Comparison of ENCODE assay signal across 24 cellular contexts in the genomic region with DNA sequence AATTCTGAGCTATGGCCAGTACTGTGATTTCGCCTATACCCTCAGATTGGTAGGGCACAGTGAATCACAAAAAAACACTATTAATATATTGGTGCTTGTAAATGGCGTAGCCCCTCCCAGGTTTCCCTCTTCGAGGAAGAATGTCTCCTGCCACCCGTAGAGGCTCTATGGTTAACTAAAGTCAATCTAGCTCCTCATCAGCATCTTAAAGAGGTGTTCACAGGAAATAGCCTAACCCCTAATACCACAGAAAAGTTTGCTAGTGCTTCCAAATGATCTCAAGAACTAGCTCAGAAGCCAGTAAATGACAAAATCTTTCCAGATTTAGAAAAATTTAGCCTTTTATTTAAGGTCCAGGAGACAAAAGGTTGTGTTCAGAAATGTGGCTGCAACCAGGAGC. TPM values are rescaled to one million over a fixed set of nuclear protein-coding genes. Genes with fewer than 3 reads are reported as not detected.
"Had no signal": no experiment of that assay in that cellular context is flagged by ENCODE, and none has a peak within 500 bp of the region (broad histone marks: within the 10 kb centered on the region; RNA-seq: fewer than 3 reads in every experiment).

No MANE protein-coding gene starts in this region.

- H3K27me3 Mint-ChIP-seq: activated CD4-positive, alpha-beta T cell treated with anti-CD3 and anti-CD28 coated beads for 36 hours; activated T-cell treated with anti-CD3 and anti-CD28 coated beads, Interleukin-2, amount 50 U/mL, for 24 hours had no signal

- H3K27ac ChIP-seq: VCaP had no signal

- ATAC-seq: activated CD4-positive, alpha-beta T cell treated with anti-CD3 and anti-CD28 coated beads for 36 hours; activated CD8-positive, alpha-beta memory T cell treated with anti-CD3 and anti-CD28 coated beads, Interleukin-2, amount 10 ng/mL, durations not matched to agents 7 days and 5 days; activated naive CD4-positive, alpha-beta T cell treated with anti-CD3 and anti-CD28 coated beads, Interleukin-2, amount 50 U/mL, for 72 hours had no signal

- DNase-seq: activated CD4-positive, alpha-beta T cell treated with anti-CD3 and anti-CD28 coated beads for 36 hours; activated CD8-positive, alpha-beta memory T cell treated with anti-CD3 and anti-CD28 coated beads, Interleukin-2, amount 10 ng/mL, durations not matched to agents 7 days and 5 days; activated effector memory CD4-positive, alpha-beta T cell treated with anti-CD3 and anti-CD28 coated beads, Interleukin-2, amount 50 U/mL, for 16 hours; activated naive CD4-positive, alpha-beta T cell treated with Interleukin-2 at 50 U/mL for 16 hours; activated T-cell treated with anti-CD3 and anti-CD28 coated beads, Interleukin-2, amount 50 U/mL, for 24 hours; aorta; central memory CD4-positive, alpha-beta T cell; MM.1S; NCI-H1105 treated with DMSO at 0.1 percent for 48 hours; NCI-H146; NCI-H187 treated with DMSO at 0.1 percent for 48 hours; NCI-H2081 treated with DMSO at 0.1 percent for 48 hours; NCI-H2171; NCI-H226; NCI-H526; NCI-H774; SIG-M5 had no signal

- H3K4me3 Mint-ChIP-seq: activated CD4-positive, alpha-beta T cell treated with anti-CD3 and anti-CD28 coated beads for 36 hours; activated CD8-positive, alpha-beta memory T cell treated with anti-CD3 and anti-CD28 coated beads, Interleukin-2, amount 10 ng/mL, durations not matched to agents 7 days and 5 days; activated T-cell treated with anti-CD3 and anti-CD28 coated beads, Interleukin-2, amount 50 U/mL, for 24 hours; activated T-helper 1 cell treated with anti-CD3 and anti-CD28 coated beads, Interleukin-12 subunit alpha, Interleukin-12 subunit beta, Interleukin-2, Interleukin-4 antibody, amounts not matched to agents 30 ng/mL and 10 ng/mL and 1 ng/mL, durations not matched to agents 14 hours and 24 hours and 36 hours had no signal

- H3K9me3 Mint-ChIP-seq: activated T-helper 1 cell treated with anti-CD3 and anti-CD28 coated beads, Interleukin-12 subunit alpha, Interleukin-12 subunit beta, Interleukin-2, Interleukin-4 antibody, amounts not matched to agents 30 ng/mL and 10 ng/mL and 1 ng/mL, durations not matched to agents 14 hours and 24 hours and 36 hours had no signal

- H3K36me3 Mint-ChIP-seq: activated CD8-positive, alpha-beta memory T cell treated with anti-CD3 and anti-CD28 coated beads, Interleukin-2, amount 10 ng/mL, durations not matched to agents 7 days and 5 days had no signal

- H3K27ac Mint-ChIP-seq: activated CD4-positive, alpha-beta T cell treated with anti-CD3 and anti-CD28 coated beads for 36 hours; activated CD8-positive, alpha-beta memory T cell treated with anti-CD3 and anti-CD28 coated beads, Interleukin-2, amount 10 ng/mL, durations not matched to agents 7 days and 5 days; activated naive CD4-positive, alpha-beta T cell treated with anti-CD3 and anti-CD28 coated beads, Interleukin-2, amount 50 U/mL, for 72 hours; activated T-cell treated with anti-CD3 and anti-CD28 coated beads, Interleukin-2, amount 50 U/mL, for 24 hours; activated T-helper 1 cell treated with anti-CD3 and anti-CD28 coated beads, Interleukin-12 subunit alpha, Interleukin-12 subunit beta, Interleukin-2, Interleukin-4 antibody, amounts not matched to agents 30 ng/mL and 10 ng/mL and 1 ng/mL, durations not matched to agents 14 hours and 24 hours and 36 hours had no signal

RNA-seq across cellular contexts. Expression of gene DCT, which starts 56.3 kb away (rescaled TPM):
- total RNA-seq: activated T-helper 1 cell treated with anti-CD3 and anti-CD28 coated beads, Interleukin-12 subunit alpha, Interleukin-12 subunit beta, Interleukin-2, Interleukin-4 antibody, amounts not matched to agents 30 ng/mL and 10 ng/mL and 1 ng/mL, durations not matched to agents 14 hours and 24 hours and 36 hours; bronchial epithelial cell; chondrocyte; NCI-H460; RPMI7951 had no signal
